ENCODE assay signal across 25 cellular contexts in the genomic region with DNA sequence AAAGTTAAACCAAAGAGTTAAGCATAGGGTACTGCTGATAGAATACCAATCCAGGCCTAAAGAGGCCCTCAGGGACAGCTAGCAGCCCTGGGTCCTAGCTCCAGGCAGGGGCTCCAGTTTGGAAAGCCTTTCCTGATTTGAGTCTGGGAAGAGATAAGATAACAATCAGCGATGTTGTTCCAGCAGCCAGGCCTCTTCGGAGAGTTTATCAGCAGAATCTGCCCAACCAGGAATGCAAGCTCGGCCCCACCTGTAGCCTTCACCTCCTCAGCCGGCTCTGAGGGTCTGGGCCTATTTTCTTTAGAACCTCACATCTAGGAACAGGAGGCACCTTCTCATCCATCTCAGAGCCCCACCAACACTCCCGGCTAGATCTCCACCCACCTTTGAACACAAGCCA. TPM values are rescaled to one million over a fixed set of nuclear protein-coding genes. Genes with fewer than 3 reads are reported as not detected.
DNase-seq lines count a peak whose midpoint lies in the region; ATAC-seq, FAIRE-seq and TF ChIP-seq lines count a peak whose summit lies in the region.
"Had no signal": no experiment of that assay in that cellular context is flagged by ENCODE, and none has a peak within 500 bp of the region (broad histone marks: within the 10 kb centered on the region; RNA-seq: fewer than 3 reads in every experiment).

No MANE protein-coding gene starts in this region.

- 0 out of 2 replicates have a peak overlapping the region, but pooled peaks have one; percentile 1 for H2BK20ac ChIP-seq in IMR-90 (ENCODE audit: low read depth, low read length)

- DNase-seq in IMR-90 (no peak), endothelial cell of umbilical vein (ENCODE audit: low read depth, low spot score) (no peak), NCI-H748 (lab: John Stamatoyannopoulos, UW; ENCODE audit: unreplicated experiment) (no peak), adrenal gland (no peak), esophagus muscularis mucosa (ENCODE audit: extremely low spot score) (no peak)
- DNase-seq: ACHN; CD4-positive, alpha-beta T cell; COR-L47; DMS 273 treated with DMSO at 0.1 percent for 48 hours; DMS79 treated with DMSO at 0.1 percent for 48 hours; GOT3; Karpas-422; MV-4-11; NCI-H1105 treated with DMSO at 0.1 percent for 48 hours; NCI-H2029 treated with DMSO at 0.1 percent for 48 hours; NCI-H2171; NCI-H345; NCI-H82; Peyer's patch had no signal

- H3K27me3 ChIP-seq in IMR-90 (ENCODE audit: control insufficient read depth, insufficient read depth, low read length) (no peaks in the 10 kb centered on the region), endothelial cell of umbilical vein (ENCODE audit: control insufficient read depth in 2 of 2, insufficient read depth in 2 of 2, low read length in 2 of 2) (no peaks in the 10 kb centered on the region), adrenal gland (no peaks in the 10 kb centered on the region), esophagus muscularis mucosa (peaks cover 0 to 13% (median 0%) of the 10 kb centered on the region in 4 donors)
- H3K27me3 ChIP-seq: BLaER1, Peyer's patch had no signal

- no peak overlapping the region; the same call in 1 of the 2 replicates for H3K18ac ChIP-seq in IMR-90 (ENCODE audit: low read depth, low read length)

- H2AFZ ChIP-seq in IMR-90 (replicated peaks; ENCODE audit: low read length, poor library complexity) (no peak overlapping the region), endothelial cell of umbilical vein (ENCODE audit: low read depth, low read length) (no peak overlapping the region)

- 75% methylated on average over 2 of the region's 5 CpGs; no CpG with 5 or more reads in 1 of the 2 experiments for whole genome bisulfite sequencing in IMR-90 (ENCODE audit: extremely low coverage in 2 of 2, insufficient read length in 1 of 2), 2 experiments
- WGBS in adrenal gland, 4 donors, result 33 to 49% (median 43%) methylated on average over 5 of the region's 5 CpGs
- WGBS in esophagus muscularis mucosa, result 71% methylated on average over 5 of the region's 5 CpGs

- 0 out of 3 replicates have a peak overlapping the region, but pooled peaks have one; percentile 16 for H2BK15ac ChIP-seq in IMR-90 (ENCODE audit: low read depth, low read length)

- peak overlapping the region; percentile 51 to 75 (median 72) for H3K27ac Mint-ChIP-seq in nephron
- H3K27ac Mint-ChIP-seq: CD4-positive, alpha-beta T cell; IgD-negative memory B cell had no signal

- dilution Hi-C loops in IMR-90 (cut with HindIII; ENCODE audit: low sequenced_read_pairs, unreplicated experiment), result no loop called here
- dilution Hi-C loops in endothelial cell of umbilical vein (cut with MboI; ENCODE audit: extremely low pct_ligation_motif_present, low sequenced_read_pairs), result no loop called here

- H3K9me3 ChIP-seq in IMR-90 (ENCODE audit: control insufficient read depth, insufficient read depth, low read length) (no peaks in the 10 kb centered on the region), endothelial cell of umbilical vein (replicated peaks; ENCODE audit: control insufficient read depth, insufficient read depth, low read length) (no peaks in the 10 kb centered on the region), adrenal gland (replicated peaks in 1 of 3) (no peaks in the 10 kb centered on the region), esophagus muscularis mucosa (no peaks in the 10 kb centered on the region)
- H3K9me3 ChIP-seq: BLaER1, Peyer's patch had no signal

- no peak overlapping the region for H3K56ac ChIP-seq in IMR-90 (ENCODE audit: extremely low read depth, insufficient read depth, low read length)

- H3K9me3 Mint-ChIP-seq in nephron, result no peaks in the 10 kb centered on the region
- H3K9me3 Mint-ChIP-seq: CD4-positive, alpha-beta T cell had no signal

- peak overlapping the region; percentile 64 for H4K91ac ChIP-seq in IMR-90 (ENCODE audit: insufficient read depth, low read depth, low read length)

- H3K79me2 ChIP-seq in endothelial cell of umbilical vein (ENCODE audit: control insufficient read depth, insufficient read depth, low read length), result no peaks in the 10 kb centered on the region

- H3K27me3 Mint-ChIP-seq in nephron (ENCODE audit: low read depth), result peaks cover 8% of the 10 kb centered on the region
- H3K27me3 Mint-ChIP-seq: CD4-positive, alpha-beta T cell; IgD-negative memory B cell had no signal

- in situ Hi-C loops in IMR-90 (cut with MboI; ENCODE audit: low sequenced_read_pairs), result no loop called here

- no peak overlapping the region; the same call in 1 of the 2 replicates for H2AK5ac ChIP-seq in IMR-90 (ENCODE audit: low read depth, low read length)

- no peak overlapping the region for H3K9ac ChIP-seq in IMR-90 (ENCODE audit: low read depth, low read length)
- no peak overlapping the region for H3K9ac ChIP-seq in endothelial cell of umbilical vein (replicated peaks; ENCODE audit: extremely low read depth, insufficient read depth, low read length)
- H3K9ac ChIP-seq: BLaER1 had no signal

- H3K4me3 ChIP-seq in IMR-90 (ENCODE audit: insufficient read depth, low read depth, low read length) (no peak overlapping the region), endothelial cell of umbilical vein (replicated peaks in 1 of 3; ENCODE audit: insufficient read depth in 1 of 3, low read depth in 1 of 3, low read length in 3 of 3) (no peak overlapping the region), adrenal gland (no peak overlapping the region), esophagus muscularis mucosa (no peak overlapping the region)
- H3K4me3 ChIP-seq: BLaER1, GM12878, Peyer's patch had no signal

- H3K79me1 ChIP-seq in IMR-90 (ENCODE audit: low read depth in 1 of 2, low read length in 2 of 2), result peaks cover 0 to 9% of the 10 kb centered on the region in 2 experiments; a peak in 2 of 4 replicates

- H3K4me1 Mint-ChIP-seq in nephron, result peaks cover 86% of the 10 kb centered on the region

- no peak for FAIRE-seq in endothelial cell of umbilical vein (lab: Jason Lieb, UNC)
- FAIRE-seq: GM12878 had no signal

- BruUV-seq in IMR-90 (replicated peaks; lab: Mats Ljungman, UMichigan), result no TSS peak
- BruUV-seq in endothelial cell of umbilical vein (replicated peaks; lab: Mats Ljungman, UMichigan), result no TSS peak

- H3K36me3 Mint-ChIP-seq in nephron (ENCODE audit: low read depth), result no peaks in the 10 kb centered on the region
- H3K36me3 Mint-ChIP-seq: IgD-negative memory B cell had no signal

- no peaks in the 10 kb centered on the region for H3K36me3 ChIP-seq in IMR-90 (ENCODE audit: control insufficient read depth, insufficient read depth, low read length)
- H3K36me3 ChIP-seq in endothelial cell of umbilical vein (ENCODE audit: control insufficient read depth in 2 of 2, extremely low read depth in 1 of 2, insufficient read depth in 2 of 2, low read length in 2 of 2), result no peaks in the 10 kb centered on the region
- no peaks in the 10 kb centered on the region for H3K36me3 ChIP-seq in adrenal gland (replicated peaks in 1 of 2)
- no peaks in the 10 kb centered on the region for H3K36me3 ChIP-seq in esophagus muscularis mucosa
- H3K36me3 ChIP-seq: BLaER1, Peyer's patch had no signal

- intact Hi-C loops in IMR-90 (cut with micrococcal nuclease), result no loop called here
- intact Hi-C loops in endothelial cell of umbilical vein (cut with micrococcal nuclease), result no loop called here
- intact Hi-C loops in adrenal gland (cut with DNase I), result no loop called here
- intact Hi-C loops in esophagus muscularis mucosa (cut with DNase I), result no loop called here

- H3K4me3 Mint-ChIP-seq in nephron, result peak overlapping the region in 1 of 3 experiments; percentile 14
- H3K4me3 Mint-ChIP-seq: CD4-positive, alpha-beta T cell; IgD-negative memory B cell had no signal

- no peak overlapping the region for H3K14ac ChIP-seq in IMR-90 (replicated peaks; ENCODE audit: low read depth, low read length)

- TF ChIP-seq RAD21 in IMR-90 (IDR thresholded peaks at IDR 0.05; ENCODE audit: low read length), result no peak

- TF ChIP-seq POLR2A in IMR-90 (IDR thresholded peaks at IDR 0.05; ENCODE audit: low read depth, low read length) (no peak), endothelial cell of umbilical vein (IDR thresholded peaks at IDR 0.05; ENCODE audit: low read depth, low read length) (no peak), adrenal gland (IDR thresholded peaks at IDR 0.05) (no peak), esophagus muscularis mucosa (IDR thresholded peaks at IDR 0.05; ENCODE audit: low read depth) (no peak)

- no peak overlapping the region for H4K8ac ChIP-seq in IMR-90 (ENCODE audit: low read depth in 2 of 2, low read length in 2 of 2)

- peak overlapping the region; percentile 53; the same call in 1 of the 2 replicates for H2BK120ac ChIP-seq in IMR-90 (ENCODE audit: low read depth, low read length)

- POLR2A ChIA-PET in IMR-90 (lab: Charles Lee; ENCODE audit: unreplicated experiment), result no interaction called here
- POLR2A ChIA-PET in endothelial cell of umbilical vein (lab: Charles Lee), result no interaction called here

- CTCF ChIA-PET in IMR-90 (lab: Yijun Ruan, JAX), result no interaction called here
- CTCF ChIA-PET in endothelial cell of umbilical vein (lab: Charles Lee), result no interaction called here

- H3K4me2 ChIP-seq in IMR-90 (ENCODE audit: low read depth, low read length) (no peak overlapping the region), endothelial cell of umbilical vein (ENCODE audit: insufficient read depth, low read length) (no peak overlapping the region)
- H3K4me2 ChIP-seq: BLaER1 had no signal

- H3K23ac ChIP-seq in IMR-90 (ENCODE audit: low read depth, low read length), result no peak overlapping the region

- no peak overlapping the region for H4K5ac ChIP-seq in IMR-90 (ENCODE audit: low read depth, low read length)

- H3K27ac ChIP-seq in IMR-90 (ENCODE audit: insufficient read depth, low read length) (no peak overlapping the region), endothelial cell of umbilical vein (ENCODE audit: insufficient read depth, low read depth, low read length) (no peak overlapping the region), adrenal gland (peak overlapping the region in 1 of 5 donors; percentile 26), esophagus muscularis mucosa (replicated peaks in 1 of 4) (no peak overlapping the region)
- H3K27ac ChIP-seq: BLaER1 had no signal

- TF ChIP-seq EP300 in esophagus muscularis mucosa (IDR thresholded peaks at IDR 0.05), result no peak

- ATAC-seq in IMR-90 (ENCODE audit: low read depth) (no peak), GM21576 (IDR thresholded peaks at IDR 0.05; ENCODE audit: unreplicated experiment) (no peak)
- ATAC-seq: GM12878, HCT116 had no signal

- H2BK5ac ChIP-seq in IMR-90 (ENCODE audit: low read depth, low read length, poor library complexity, severe bottlenecking), result no peak overlapping the region

- no peaks in the 10 kb centered on the region for H4K20me1 ChIP-seq in IMR-90 (ENCODE audit: insufficient read depth, low read length)
- H4K20me1 ChIP-seq in endothelial cell of umbilical vein (replicated peaks; ENCODE audit: control insufficient read depth, extremely low read depth, insufficient read depth, low read length), result no peaks in the 10 kb centered on the region
- H4K20me1 ChIP-seq: BLaER1 had no signal

- no peak overlapping the region for H2AK9ac ChIP-seq in IMR-90 (replicated peaks; ENCODE audit: low read depth, low read length, poor library complexity)

- TF ChIP-seq CTCF in IMR-90 (conservative IDR thresholded peaks at IDR 0.05; ENCODE audit: low read depth, low read length) (no peak), endothelial cell of umbilical vein (IDR thresholded peaks at IDR 0.05; ENCODE audit: extremely low read depth in 1 of 2, insufficient read depth in 1 of 2, low read depth in 1 of 2, low read length in 2 of 2) (no peak), nephron (IDR thresholded peaks at IDR 0.05; ENCODE audit: unreplicated experiment in 3 of 3) (no peak), adrenal gland (IDR thresholded peaks at IDR 0.05) (no peak), esophagus muscularis mucosa (IDR thresholded peaks at IDR 0.05) (no peak)

- H3K9me1 ChIP-seq in IMR-90 (ENCODE audit: insufficient read depth, low read length) (peaks cover 24% of the 10 kb centered on the region), endothelial cell of umbilical vein (replicated peaks; ENCODE audit: control insufficient read depth, extremely low read depth, insufficient read depth, low read length) (no peaks in the 10 kb centered on the region)

- peak overlapping the region; percentile 24; the same call in 1 of the 2 replicates for H3K4ac ChIP-seq in IMR-90 (ENCODE audit: low read depth, low read length)

- peaks cover 28% of the 10 kb centered on the region for H3K4me1 ChIP-seq in IMR-90 (ENCODE audit: control insufficient read depth, insufficient read depth, low read length)
- H3K4me1 ChIP-seq in endothelial cell of umbilical vein (ENCODE audit: control insufficient read depth, extremely low read depth, insufficient read depth, low read length), result peaks cover 20% of the 10 kb centered on the region
- peaks cover 0 to 16% of the 10 kb centered on the region in 2 donors for H3K4me1 ChIP-seq in adrenal gland (replicated peaks in 1 of 2)
- H3K4me1 ChIP-seq in esophagus muscularis mucosa, result peaks cover 0 to 27% (median 9%) of the 10 kb centered on the region in 4 donors

RNA-seq across cellular contexts. Expression of a gene that starts 42.6 kb away (rescaled TPM):
- total RNA-seq in IMR-90 (2012; rRNA removed), result 5.0 and 8.2 TPM in 2 replicates
- polyA plus RNA-seq in IMR-90 (2012; rRNA removed), result 19.9 and 20.6 TPM in 2 replicates
- polyA plus RNA-seq in IMR-90 (2012; cell fraction: cytosol; rRNA removed), result 10.7 and 13.6 TPM in 2 replicates
- 59.8 and 70.3 TPM in 2 replicates for polyA plus RNA-seq in IMR-90 (2012; cell fraction: nucleus; rRNA removed; ENCODE audit: low replicate concordance)
- total RNA-seq in endothelial cell of umbilical vein, result 11.5 and 15.0 TPM in 2 replicates
- 2.1 and 2.4 TPM in 2 replicates for polyA plus RNA-seq in endothelial cell of umbilical vein
- polyA plus RNA-seq in endothelial cell of umbilical vein (2011; cell fraction: cytosol; rRNA removed), result 2.5 and 3.3 TPM in 2 replicates
- polyA plus RNA-seq in endothelial cell of umbilical vein (2011; cell fraction: nucleus; rRNA removed), result 9.7 and 12.6 TPM in 2 replicates
- 2.6 and 4.6 TPM in 2 replicates for polyA plus RNA-seq in endothelial cell of umbilical vein (2012)
- polyA minus RNA-seq in endothelial cell of umbilical vein, result 3.9 and 4.1 TPM in 2 replicates
- polyA minus RNA-seq in endothelial cell of umbilical vein (2011; cell fraction: cytosol; rRNA and poly(A)+ RNA removed), result 8.0 TPM
- polyA minus RNA-seq in endothelial cell of umbilical vein (2011; cell fraction: nucleus; rRNA and poly(A)+ RNA removed), result 6.6 and 8.8 TPM in 2 replicates
- 10 to 100 TPM in 1 of 8 donors, 1 to 10 TPM in 7; 2.2 to 13.8 (median 5.8) TPM for total RNA-seq in adrenal gland
- 10 to 100 TPM in 1 of 3 donors, 1 to 10 TPM in 2; 3.0 to 12.8 (median 3.6) TPM for polyA plus RNA-seq in adrenal gland
- total RNA-seq in esophagus muscularis mucosa, result 10 to 100 TPM; 11.9 to 22.4 (median 15.9) TPM
